ENCODE assay signal across 29 cellular contexts in genomic region chr15:39478996-39479395, GRCh38.
"Had no signal": no experiment of that assay in that cellular context is flagged by ENCODE, and none has a peak within 500 bp of the region (broad histone marks: within the 10 kb centered on the region; RNA-seq: fewer than 3 reads in every experiment).

No MANE protein-coding gene starts in this region.

- H3K36me3 ChIP-seq: heart right ventricle, pancreas, prostate gland, sigmoid colon, uterus had no signal

- H3K4me1 ChIP-seq: prostate gland had no signal

- H3K4me2 ChIP-seq: smooth muscle cell had no signal

- FAIRE-seq: bronchial epithelial cell, pancreas had no signal

- DNase-seq: activated CD4-positive, alpha-beta memory T cell treated with anti-CD3 and anti-CD28 coated beads for 36 hours; activated CD4-positive, alpha-beta T cell treated with anti-CD3 and anti-CD28 coated beads, Interleukin-2, amount 10 ng/mL, durations not matched to agents 24 days and 14 days; activated CD4-positive, CD25-positive, alpha-beta regulatory T cell treated with anti-CD3 and anti-CD28 coated beads, Interleukin-2, amount 50 U/mL, for 72 hours; activated gamma-delta T cell treated with Interleukin-2 at 50 U/mL for 16 hours; activated T-cell treated with anti-CD3 and anti-CD28 coated beads, Interleukin-2, amount 50 U/mL, for 4 hours; anterior cingulate cortex; effector memory CD4-positive, alpha-beta T cell; erythroblast; foreskin keratinocyte; heart right ventricle; mammary epithelial cell; midbrain; naive thymus-derived CD8-positive, alpha-beta T cell; nucleus accumbens; pancreas; retina; sigmoid colon; stimulated activated CD4-positive, alpha-beta T cell treated with anti-CD3 and anti-CD28 coated beads, Interleukin-1b, Interleukin-23, amount 100 ng/mL, for 48 hours; stimulated activated CD4-positive, alpha-beta T cell treated with anti-CD3 and anti-CD28 coated beads, Interleukin-4, amount 100 ng/mL, for 4 hours; stimulated activated CD8-positive, alpha-beta memory T cell treated with anti-CD3 and anti-CD28 coated beads, Interleukin-4, amount 100 ng/mL, for 48 hours; stimulated activated naive CD8-positive, alpha-beta T cell treated with anti-CD3 and anti-CD28 coated beads, Interleukin-15, amount 100 ng/mL, for 72 hours; substantia nigra; uterus had no signal

- H3K4me3 ChIP-seq: heart right ventricle, pancreas, prostate gland, sigmoid colon, smooth muscle cell, uterus had no signal

- ATAC-seq: activated naive CD4-positive, alpha-beta T cell treated with anti-CD3 and anti-CD28 coated beads, Interleukin-2, amount 50 U/mL, for 72 hours; activated T-cell treated with anti-CD3 and anti-CD28 coated beads, Interleukin-2, amount 50 U/mL, for 4 hours; activated T-helper 17 cell treated with anti-CD3 and anti-CD28 coated beads, Interleukin-2, amount 50 U/mL, for 72 hours; foreskin keratinocyte; heart right ventricle; naive thymus-derived CD8-positive, alpha-beta T cell; stimulated activated memory B cell treated with anti-CD40 and anti-IgM and Interleukin-4, amounts not matched to agents 10 μg/mL and 1 μg/mL and 100 μg/mL, for 72 hours; stimulated activated naive CD8-positive, alpha-beta T cell treated with anti-CD3 and anti-CD28 coated beads, Interleukin-15, amount 100 ng/mL, for 72 hours had no signal

- H3K9me3 ChIP-seq: heart right ventricle, pancreas, prostate gland, sigmoid colon, uterus had no signal

- H3K27me3 ChIP-seq: foreskin keratinocyte, heart right ventricle, pancreas, sigmoid colon, uterus had no signal

- H3K27ac ChIP-seq: foreskin keratinocyte, heart right ventricle, pancreas, prostate gland, uterus had no signal
